8 cellular contexts compared by ENCODE assay signal in genomic region chr6:108589244-108589730, GRCh38. TPM values are rescaled to one million over a fixed set of nuclear protein-coding genes. Genes with fewer than 3 reads are reported as not detected.
A peak's percentile ranks its signal among the peaks of the same experiment; 100 is the strongest.
DNase-seq lines count a peak whose midpoint lies in the region; ATAC-seq, FAIRE-seq and TF ChIP-seq lines count a peak whose summit lies in the region.

No MANE protein-coding gene starts in this region.

- no peak for DNase-seq in GM12892 (ENCODE audit: insufficient read length)
- DNase-seq in NCI-H2107 treated with DMSO at 0.1 percent for 48 hours (lab: John Stamatoyannopoulos, UW; ENCODE audit: unreplicated experiment) = peak; percentile 54
- peak; percentile 98 for DNase-seq in bronchial epithelial cell (ENCODE audit: low read depth)
- DNase-seq in islet precursor cell = peak; percentile 97
- DNase-seq in skeletal muscle cell (ENCODE audit: low read depth) = peak; percentile 65

- ATAC-seq in GM21447 (IDR thresholded peaks at IDR 0.05; ENCODE audit: unreplicated experiment) (no peak), HG03520 (IDR thresholded peaks at IDR 0.05; ENCODE audit: unreplicated experiment) (no peak), HG03025 (IDR thresholded peaks at IDR 0.05; ENCODE audit: low FRiP score, unreplicated experiment) (no peak)

- FAIRE-seq in GM12892 (lab: Jason Lieb, UNC) (peak; percentile 54), bronchial epithelial cell (lab: Jason Lieb, UNC) (peak; percentile 92)

- TF ChIP-seq CTCF in bronchial epithelial cell (IDR thresholded peaks at IDR 0.05; ENCODE audit: insufficient read depth, low read length, severe bottlenecking) = no peak

- no peaks in the 10 kb centered on the region for H3K36me3 ChIP-seq in bronchial epithelial cell (ENCODE audit: control insufficient read depth, insufficient read depth, low read length)

- H3K4me3 ChIP-seq in bronchial epithelial cell (ENCODE audit: low read depth, low read length) (no peak overlapping the region), skeletal muscle cell (ENCODE audit: low read depth, low read length) (peak overlapping the region; percentile 4)

- no peaks in the 10 kb centered on the region for H3K27me3 ChIP-seq in bronchial epithelial cell (ENCODE audit: control insufficient read depth, insufficient read depth, low read length)

- TF ChIP-seq POLR2A in GM12892 (IDR thresholded peaks at IDR 0.05; ENCODE audit: low read depth, low read length) = no peak

RNA-seq across cellular contexts. Expression of gene FOXO3, which starts 28.6 kb away (rescaled TPM):
- polyA plus RNA-seq in GM12892 (2012; ENCODE audit: missing spikeins) = 4.8 TPM
- 28.7 and 29.3 TPM in 2 replicates for total RNA-seq in bronchial epithelial cell
